Comparison of ENCODE assay signal across 11 cellular contexts in the genomic region with DNA sequence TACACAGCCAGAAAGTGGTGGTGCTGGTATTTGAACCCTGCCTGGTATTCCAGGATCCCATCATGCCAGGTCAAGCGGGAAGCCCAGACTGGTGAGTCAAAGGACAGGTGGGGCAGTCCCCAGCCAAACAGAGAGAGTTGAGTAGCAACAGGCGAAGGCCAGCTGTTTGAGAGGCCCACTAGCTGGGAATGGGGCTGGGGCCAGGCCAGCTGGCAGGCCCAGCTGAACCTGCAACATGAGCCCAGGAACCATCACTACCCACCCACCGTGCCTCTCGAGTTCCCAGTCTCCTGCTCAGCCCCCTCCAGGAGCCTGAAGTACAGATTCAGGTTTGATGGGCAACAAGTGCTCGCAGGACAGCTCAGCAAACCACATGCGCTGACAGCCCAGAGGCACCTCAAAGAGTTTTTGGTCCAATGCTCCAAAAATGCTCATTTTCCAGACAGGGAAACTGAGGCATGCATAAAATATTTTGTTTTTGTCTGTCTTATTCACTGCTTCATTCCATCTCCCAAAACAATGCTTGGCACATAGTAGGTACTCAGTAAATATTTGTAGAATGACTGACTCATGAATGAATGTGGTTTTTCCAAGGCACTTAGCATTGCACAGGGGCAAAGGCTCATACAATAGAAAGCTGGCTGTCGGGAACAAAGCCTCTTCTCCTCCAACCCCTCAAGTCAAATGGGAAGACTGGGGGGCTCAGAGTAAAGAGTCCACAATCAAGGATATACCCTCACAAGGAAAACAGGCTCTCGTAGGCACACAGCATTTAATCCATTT. TPM values are rescaled to one million over a fixed set of nuclear protein-coding genes. Genes with fewer than 3 reads are reported as not detected.
DNase-seq lines count a peak whose midpoint lies in the region; ATAC-seq and TF ChIP-seq lines count a peak whose summit lies in the region.
"Had no signal": no experiment of that assay in that cellular context is flagged by ENCODE, and none has a peak within 500 bp of the region (broad histone marks: within the 10 kb centered on the region; RNA-seq: fewer than 3 reads in every experiment).

No MANE protein-coding gene starts in this region.

- H4K91ac ChIP-seq in mesenchymal stem cell (ENCODE audit: low read length): peak overlapping the region; percentile 45

- DNase-seq in H4 (ENCODE audit: low spot score) (peak; percentile 59), NCI-H2107 treated with DMSO at 0.1 percent for 48 hours (lab: John Stamatoyannopoulos, UW; ENCODE audit: unreplicated experiment) (peak; percentile 91), WERI-Rb-1 (peak; percentile 43), mesenchymal stem cell (peak; percentile 30), GOT3 (lab: John Stamatoyannopoulos, UW) (no peak)
- DNase-seq: activated naive CD8-positive, alpha-beta T cell treated with anti-CD3 and anti-CD28 coated beads, Interleukin-2, amount 50 U/mL, for 24 hours; Caco-2; NCI-H1436; SW 1271 had no signal

- H2BK15ac ChIP-seq in mesenchymal stem cell (ENCODE audit: low read depth, poor library complexity, severe bottlenecking): peak overlapping the region; percentile 60

- no peak overlapping the region for H2BK120ac ChIP-seq in mesenchymal stem cell (ENCODE audit: low read depth, low read length)

- H3K27ac ChIP-seq in WERI-Rb-1 (peak overlapping the region; percentile 26), mesenchymal stem cell (ENCODE audit: low read length, poor library complexity, severe bottlenecking) (peak overlapping the region; percentile 38)

- ATAC-seq in HG03460 (IDR thresholded peaks at IDR 0.05; ENCODE audit: unreplicated experiment) (no peak), HG03571 (IDR thresholded peaks at IDR 0.05; ENCODE audit: unreplicated experiment) (no peak)
- ATAC-seq: activated naive CD8-positive, alpha-beta T cell treated with anti-CD3 and anti-CD28 coated beads, Interleukin-2, amount 50 U/mL, for 24 hours had no signal

- no peak overlapping the region for H3K4me2 ChIP-seq in mesenchymal stem cell (ENCODE audit: low read length, poor library complexity, severe bottlenecking)

- peak overlapping the region in 1 of 2 experiments; percentile 64 for H2BK12ac ChIP-seq in mesenchymal stem cell (ENCODE audit: low read length in 2 of 2)

- peak overlapping the region; percentile 39 for H2AK5ac ChIP-seq in mesenchymal stem cell (ENCODE audit: low read length, severe bottlenecking)

- whole genome bisulfite sequencing in mesenchymal stem cell: 87% methylated on average over 8 of the region's 8 CpGs

- H2BK5ac ChIP-seq in mesenchymal stem cell (ENCODE audit: low read depth, low read length, poor library complexity, severe bottlenecking): no peak overlapping the region

- H3K4ac ChIP-seq in mesenchymal stem cell (ENCODE audit: low read depth in 1 of 2, low read length in 2 of 2): no peak overlapping the region

- peaks cover 14% of the 10 kb centered on the region for H3K4me1 ChIP-seq in mesenchymal stem cell (ENCODE audit: control insufficient read depth, insufficient read depth, low read depth, low read length)

- no peak overlapping the region for H3K4me3 ChIP-seq in WERI-Rb-1 (ENCODE audit: low read depth, low read length)
- no peak overlapping the region for H3K4me3 ChIP-seq in mesenchymal stem cell (ENCODE audit: insufficient read depth in 1 of 2, low read depth in 1 of 2, low read length in 2 of 2)

- H3K9ac ChIP-seq in mesenchymal stem cell (ENCODE audit: low read length): no peak overlapping the region

- H3K36me3 ChIP-seq in WERI-Rb-1 (no peaks in the 10 kb centered on the region), mesenchymal stem cell (ENCODE audit: control insufficient read depth in 1 of 2, insufficient read depth in 2 of 2, low read depth in 1 of 2, low read length in 2 of 2) (no peaks in the 10 kb centered on the region)

- no peak overlapping the region for H2AFZ ChIP-seq in mesenchymal stem cell (ENCODE audit: low read depth, low read length)

- H3K14ac ChIP-seq in mesenchymal stem cell (ENCODE audit: low read length in 2 of 2): no peak overlapping the region

- H3K9me3 ChIP-seq in WERI-Rb-1 (ENCODE audit: severe bottlenecking) (no peaks in the 10 kb centered on the region), mesenchymal stem cell (ENCODE audit: control insufficient read depth, low read length) (no peaks in the 10 kb centered on the region)
- H3K9me3 ChIP-seq: Caco-2 had no signal

- H3K27me3 ChIP-seq in WERI-Rb-1 (ENCODE audit: insufficient read depth, low read depth, severe bottlenecking) (no peaks in the 10 kb centered on the region), mesenchymal stem cell (ENCODE audit: control insufficient read depth in 1 of 2, insufficient read depth in 1 of 2, low read length in 2 of 2) (no peaks in the 10 kb centered on the region)

- H4K8ac ChIP-seq in mesenchymal stem cell (ENCODE audit: low read length): no peak overlapping the region

- TF ChIP-seq CTCF in WERI-Rb-1 (IDR thresholded peaks at IDR 0.05; ENCODE audit: low read depth, low read length): no peak

- peak overlapping the region in 1 of 2 experiments; percentile 57 for H3K18ac ChIP-seq in mesenchymal stem cell (ENCODE audit: low read depth in 1 of 2, low read length in 2 of 2)

- H3K79me1 ChIP-seq in mesenchymal stem cell (replicated peaks; ENCODE audit: low read length, poor library complexity, severe bottlenecking): no peaks in the 10 kb centered on the region

- peak overlapping the region in 1 of 2 experiments; percentile 73 for H3K23ac ChIP-seq in mesenchymal stem cell (ENCODE audit: low read length in 2 of 2)

RNA-seq across cellular contexts. Expression of gene CLIC4, which starts 42.5 kb away (rescaled TPM):
- total RNA-seq in H4 (2014; rRNA removed; shearing (Covaris generic)): 172 and 217 TPM in 2 replicates
- polyA plus RNA-seq in mesenchymal stem cell (2013, experiment 1 of 2): 212 TPM
- 219 TPM for polyA plus RNA-seq in mesenchymal stem cell (2013, experiment 2 of 2)

RNA-seq across cellular contexts. Expression of gene SRRM1, which starts 59.6 kb away (rescaled TPM):
- total RNA-seq in H4 (2014; rRNA removed; shearing (Covaris generic)): 21.0 and 34.3 TPM in 2 replicates
- polyA plus RNA-seq in mesenchymal stem cell (2013, experiment 1 of 2): 161 TPM
- 151 TPM for polyA plus RNA-seq in mesenchymal stem cell (2013, experiment 2 of 2)
